9 cellular contexts compared by ENCODE assay signal in genomic region chr14:65098586-65098985, GRCh38. TPM values are rescaled to one million over a fixed set of nuclear protein-coding genes. Genes with fewer than 3 reads are reported as not detected.
DNase-seq lines count a peak whose midpoint lies in the region; ATAC-seq and TF ChIP-seq lines count a peak whose summit lies in the region.
"Had no signal": no experiment of that assay in that cellular context is flagged by ENCODE, and none has a peak within 500 bp of the region (broad histone marks: within the 10 kb centered on the region; RNA-seq: fewer than 3 reads in every experiment).

No MANE protein-coding gene starts in this region.

- no peaks in the 10 kb centered on the region for H3K9me3 Mint-ChIP-seq in memory B cell

- H3K4me2 ChIP-seq in BLaER1 = peak overlapping the region; percentile 89

- peak overlapping the region; percentile 36; the same call in 1 of the 2 replicates for H3K27ac ChIP-seq in BLaER1

- no peaks in the 10 kb centered on the region for H3K27me3 ChIP-seq in BLaER1

- H3K27ac Mint-ChIP-seq in memory B cell = peak overlapping the region; percentile 75

- no peaks in the 10 kb centered on the region for H3K9me3 ChIP-seq in BLaER1

- in situ Hi-C loops in astrocyte of the spinal cord (cut with HindIII; ENCODE audit: low sequenced_read_pairs) = no loop called here

- H3K27me3 Mint-ChIP-seq in memory B cell = no peaks in the 10 kb centered on the region

- peaks cover 54% of the 10 kb centered on the region for H3K36me3 ChIP-seq in BLaER1

- H3K4me3 ChIP-seq in BLaER1 (peak overlapping the region; percentile 48), astrocyte of the spinal cord (ENCODE audit: low read depth, low read length) (no peak overlapping the region)

- no peak for TF ChIP-seq CTCF in astrocyte of the spinal cord (IDR thresholded peaks at IDR 0.05; ENCODE audit: low read depth, low read length)

- ATAC-seq in memory B cell (ENCODE audit: low read depth) (peak; percentile 15), HG02884 (IDR thresholded peaks at IDR 0.05; ENCODE audit: unreplicated experiment) (no peak)

- peaks cover 82% of the 10 kb centered on the region for H4K20me1 ChIP-seq in BLaER1

- H3K4me3 Mint-ChIP-seq in memory B cell = peak overlapping the region; percentile 53

- DNase-seq in Kasumi-1 (lab: John Stamatoyannopoulos, UW) (peak; percentile 51 to 57), astrocyte of the spinal cord (ENCODE audit: low read depth, low spot score) (peak; percentile 38), memory B cell (ENCODE audit: low spot score in 2 of 2) (peak in 1 of 2 donors; percentile 31), retina (no peak), mesenteric fat pad (ENCODE audit: low spot score) (no peak), inferior parietal cortex (ENCODE audit: extremely low spot score) (no peak)
- DNase-seq: activated CD4-positive, alpha-beta T cell treated with anti-CD3 and anti-CD28 coated beads, Interleukin-2, amount 50 U/mL, for 48 hours had no signal

- H3K4me1 ChIP-seq in BLaER1 = peaks cover 59% of the 10 kb centered on the region

- no peak overlapping the region; the same call in 1 of the 2 replicates for H3K9ac ChIP-seq in BLaER1

- peaks cover 34% of the 10 kb centered on the region for H3K4me1 Mint-ChIP-seq in memory B cell

- peaks cover 19% of the 10 kb centered on the region for H3K36me3 Mint-ChIP-seq in memory B cell

RNA-seq across cellular contexts. Expression of gene MAX, which starts 3.7 kb away (rescaled TPM):
- 97.5 TPM for total RNA-seq in mesenteric fat pad

Comparison
In these comparisons a context has a peak if more than half of its experiments do, and no peak if none do; other contexts are left out.
1. DNase-seq: peak in Kasumi-1 (2 of 2) and astrocyte of the spinal cord (single experiment); none in retina (single experiment), mesenteric fat pad (single experiment) and inferior parietal cortex (single experiment).